17 cellular contexts compared by ENCODE assay signal in the genomic region with DNA sequence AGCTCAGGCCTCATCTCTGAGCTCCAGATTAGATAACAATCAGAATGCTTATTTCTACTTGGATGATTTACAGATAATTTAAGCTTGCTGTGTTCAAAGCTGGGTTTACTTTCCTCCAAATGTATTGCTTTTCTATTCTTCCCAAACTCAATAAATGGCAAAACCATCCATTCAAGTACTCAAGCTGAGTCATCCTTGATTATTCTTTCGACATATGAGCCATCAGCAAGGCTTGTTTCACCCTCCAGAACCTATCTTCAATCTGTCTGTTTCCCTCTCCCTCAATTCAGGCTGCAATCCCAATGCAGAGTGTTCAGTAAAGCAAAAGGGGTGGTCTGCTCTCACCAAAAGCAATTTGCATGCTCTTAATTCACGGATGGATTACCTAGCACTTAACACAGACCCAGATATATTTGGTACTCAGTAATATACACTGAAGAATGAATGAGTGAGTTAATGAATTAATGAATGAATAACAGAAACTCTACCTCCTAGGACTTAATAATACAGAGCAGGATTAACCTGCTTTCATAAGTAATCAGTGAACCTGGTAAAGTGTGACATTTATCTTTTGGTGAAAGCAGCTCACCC. TPM values are rescaled to one million over a fixed set of nuclear protein-coding genes. Genes with fewer than 3 reads are reported as not detected.
DNase-seq lines count a peak whose midpoint lies in the region; TF ChIP-seq lines count a peak whose summit lies in the region.
"Had no signal": no experiment of that assay in that cellular context is flagged by ENCODE, and none has a peak within 500 bp of the region (broad histone marks: within the 10 kb centered on the region; RNA-seq: fewer than 3 reads in every experiment).

No MANE protein-coding gene starts in this region.

- H3K36me3 ChIP-seq in adrenal gland (replicated peaks in 1 of 2) = no peaks in the 10 kb centered on the region
- H3K36me3 ChIP-seq in stomach smooth muscle (ENCODE audit: control insufficient read depth in 2 of 2, insufficient read depth in 2 of 2, low read length in 2 of 2) = no peaks in the 10 kb centered on the region
- H3K36me3 ChIP-seq: right lobe of liver had no signal

- TF ChIP-seq POLR2A in adrenal gland (IDR thresholded peaks at IDR 0.05) = no peak

- DNase-seq in DMS53 (lab: John Stamatoyannopoulos, UW) (peak; percentile 10), DMS53 treated with DMSO at 0.1 percent for 48 hours (lab: John Stamatoyannopoulos, UW; ENCODE audit: unreplicated experiment) (no peak), adrenal gland (no peak), fibroblast of villous mesenchyme (ENCODE audit: low read depth) (peak; percentile 58), COLO829 (ENCODE audit: low spot score) (no peak), DMS 273 (lab: John Stamatoyannopoulos, UW; ENCODE audit: unreplicated experiment) (no peak), HPDE6-E6E7 (ENCODE audit: extremely low spot score) (no peak)
- DNase-seq: activated CD4-positive, alpha-beta memory T cell treated with anti-CD3 and anti-CD28 coated beads, Interleukin-2, amount 10 ng/mL, durations not matched to agents 7 days and 5 days; activated T-cell treated with anti-CD3 and anti-CD28 coated beads, Interleukin-2, amount 50 U/mL, for 72 hours; CD4-positive, alpha-beta T cell; KG1; NCI-H1417; right lobe of liver; stimulated activated CD4-positive, alpha-beta T cell treated with anti-CD3 and anti-CD28 coated beads, Interleukin-4, amount 100 ng/mL, for 24 hours; trophoblast cell had no signal

- H3K4me3 ChIP-seq in adrenal gland (no peak overlapping the region), fibroblast of villous mesenchyme (ENCODE audit: low read depth, low read length) (no peak overlapping the region), stomach smooth muscle (ENCODE audit: low read length in 2 of 2) (no peak overlapping the region)
- H3K4me3 ChIP-seq: right lobe of liver had no signal

- H3K9me3 ChIP-seq in adrenal gland (replicated peaks in 1 of 3) (no peaks in the 10 kb centered on the region), stomach smooth muscle (ENCODE audit: control insufficient read depth in 2 of 2, low read length in 2 of 2) (no peaks in the 10 kb centered on the region)
- H3K9me3 ChIP-seq: right lobe of liver had no signal

- H3K9ac ChIP-seq in stomach smooth muscle (ENCODE audit: low read length in 2 of 2) = no peak overlapping the region

- no peaks in the 10 kb centered on the region for H3K27me3 ChIP-seq in adrenal gland
- no peaks in the 10 kb centered on the region for H3K27me3 ChIP-seq in stomach smooth muscle (ENCODE audit: control insufficient read depth in 1 of 2, insufficient read depth in 2 of 2, low read length in 2 of 2)
- H3K27me3 ChIP-seq: right lobe of liver had no signal

- intact Hi-C loops in adrenal gland (cut with DNase I) = no loop called here

- H3K4me1 ChIP-seq in adrenal gland (replicated peaks in 1 of 2) = peaks cover 66 to 82% of the 10 kb centered on the region in 2 donors
- H3K4me1 ChIP-seq in stomach smooth muscle (ENCODE audit: control insufficient read depth, insufficient read depth, low read length) = peaks cover 43% of the 10 kb centered on the region

- H3K27ac ChIP-seq in adrenal gland (peak overlapping the region; percentile 55 to 92 (median 85)), stomach smooth muscle (ENCODE audit: low read length) (peak overlapping the region; percentile 19)
- H3K27ac ChIP-seq: 22Rv1, right lobe of liver had no signal

- 65 to 72% (median 66%) methylated on average over 2 of the region's 2 CpGs for WGBS in adrenal gland, 4 donors

- TF ChIP-seq CTCF in adrenal gland (IDR thresholded peaks at IDR 0.05) (no peak), fibroblast of villous mesenchyme (IDR thresholded peaks at IDR 0.05; ENCODE audit: insufficient read depth, low read depth, low read length) (no peak)

RNA-seq across cellular contexts. Expression of a gene that starts 41.8 kb away (rescaled TPM):
- 100 to 1,000 TPM; 214 to 349 (median 254) TPM for total RNA-seq in adrenal gland
- polyA plus RNA-seq in adrenal gland = 100 to 1,000 TPM in 1 of 3 donors, 10 to 100 TPM in 2; 15.1 to 127 (median 34.2) TPM
- total RNA-seq in fibroblast of villous mesenchyme = 227 and 289 TPM in 2 replicates

Comparison
In these comparisons a context has a peak if more than half of its experiments do, and no peak if none do; other contexts are left out.
1. DNase-seq: peak in DMS53 (single experiment) and fibroblast of villous mesenchyme (single experiment); none in DMS53 treated with DMSO at 0.1 percent for 48 hours (single experiment), adrenal gland (0 of 7), COLO829 (single experiment), DMS 273 (single experiment) and HPDE6-E6E7 (single experiment).